19 cellular contexts compared by ENCODE assay signal in the genomic region with DNA sequence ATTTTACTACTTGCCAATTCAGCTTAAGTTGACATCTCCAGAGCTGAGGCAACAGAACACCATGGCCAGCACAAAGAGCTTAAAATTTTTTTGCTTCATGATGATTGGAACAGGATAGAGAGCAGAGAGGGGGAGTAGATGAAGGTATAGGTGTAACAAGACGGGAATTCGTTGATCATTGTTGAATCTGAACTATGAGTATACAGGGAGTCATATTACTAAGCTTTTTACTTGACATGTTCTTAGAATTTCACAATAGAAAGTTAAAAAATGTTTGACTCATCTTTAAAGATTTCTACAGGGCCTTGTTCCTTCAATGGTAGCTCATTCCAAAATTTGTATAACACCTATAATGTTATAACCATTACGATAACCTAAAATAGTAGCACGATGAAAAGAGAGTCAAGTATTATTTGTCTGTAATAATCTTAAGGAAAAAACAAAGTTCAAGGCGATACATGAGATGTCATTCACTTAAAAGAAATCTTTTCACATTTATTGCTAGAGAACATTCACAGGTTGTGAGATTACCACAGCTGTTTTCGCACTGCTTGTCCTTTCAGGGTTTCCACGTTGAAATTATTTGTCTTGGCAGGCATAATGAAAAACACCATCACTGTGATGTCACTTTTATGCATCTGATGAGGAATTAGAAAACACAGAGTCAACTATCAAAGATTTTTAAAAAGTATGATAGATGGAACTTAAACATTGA. TPM values are rescaled to one million over a fixed set of nuclear protein-coding genes. Genes with fewer than 3 reads are reported as not detected.
DNase-seq lines count a peak whose midpoint lies in the region; ATAC-seq, FAIRE-seq and TF ChIP-seq lines count a peak whose summit lies in the region.
"Had no signal": no experiment of that assay in that cellular context is flagged by ENCODE, and none has a peak within 500 bp of the region (broad histone marks: within the 10 kb centered on the region; RNA-seq: fewer than 3 reads in every experiment).

No MANE protein-coding gene starts in this region.

- intact Hi-C loops in right lobe of liver (cut with DNase I) = no loop called here

- H3K4me3 ChIP-seq in AG09309 (ENCODE audit: control insufficient read depth, low read depth, low read length) (no peak overlapping the region), bronchial epithelial cell (ENCODE audit: low read depth, low read length) (no peak overlapping the region), right lobe of liver (no peak overlapping the region), MG63 (no peak overlapping the region)
- H3K4me3 ChIP-seq: stomach had no signal

- TF ChIP-seq CTCF in AG09309 (IDR thresholded peaks at IDR 0.05; ENCODE audit: control insufficient read depth, insufficient read depth, low read depth, low read length, missing control alignments) = no peak
- TF ChIP-seq CTCF in bronchial epithelial cell (IDR thresholded peaks at IDR 0.05; ENCODE audit: insufficient read depth, low read length, severe bottlenecking) = no peak
- TF ChIP-seq CTCF in right lobe of liver (IDR thresholded peaks at IDR 0.05) = no peak
- no peak for TF ChIP-seq CTCF in omental fat pad (IDR thresholded peaks at IDR 0.05)

- DNase-seq in AG09309 (ENCODE audit: low read depth) (peak; percentile 5), HT1080 (ENCODE audit: low read depth) (peak; percentile 74), bronchial epithelial cell (ENCODE audit: low read depth) (peak; percentile 96), right lobe of liver (no peak), omental fat pad (ENCODE audit: low spot score) (no peak), MG63 (no peak)
- DNase-seq: activated CD8-positive, alpha-beta memory T cell treated with anti-CD3 and anti-CD28 coated beads, Interleukin-2, amount 10 ng/mL, durations not matched to agents 7 days and 5 days; HFFc6; midbrain; NCI-H187 treated with DMSO at 0.1 percent for 48 hours; stimulated activated CD4-positive, alpha-beta T cell treated with anti-CD3 and anti-CD28 coated beads, Interleukin-4, amount 100 ng/mL, for 1 hour; stomach had no signal

- ATAC-seq in right lobe of liver (peak; percentile 79 to 81 (median 81)), omental fat pad (ENCODE audit: low FRiP score) (no peak), HG02852 (IDR thresholded peaks at IDR 0.05; ENCODE audit: unreplicated experiment) (no peak), GM18870 (IDR thresholded peaks at IDR 0.05; ENCODE audit: unreplicated experiment) (no peak)
- ATAC-seq: activated CD8-positive, alpha-beta memory T cell treated with anti-CD3 and anti-CD28 coated beads, Interleukin-2, amount 10 ng/mL, durations not matched to agents 7 days and 5 days had no signal

- TF ChIP-seq POLR2A in right lobe of liver (IDR thresholded peaks at IDR 0.05) = no peak

- peaks cover 0 to 34% (median 12%) of the 10 kb centered on the region in 4 donors for H3K4me1 ChIP-seq in right lobe of liver
- H3K4me1 ChIP-seq: stomach had no signal

- H3K36me3 ChIP-seq in bronchial epithelial cell (ENCODE audit: control insufficient read depth, insufficient read depth, low read length) = no peaks in the 10 kb centered on the region
- H3K36me3 ChIP-seq in right lobe of liver = peaks cover 0 to 28% (median 2%) of the 10 kb centered on the region in 4 donors
- H3K36me3 ChIP-seq in MG63 = no peaks in the 10 kb centered on the region
- H3K36me3 ChIP-seq: stomach had no signal

- 46% methylated on average over 7 of the region's 7 CpGs for WGBS in right lobe of liver (ENCODE audit: insufficient coverage, low coverage, low lambda C conversion rate, missing lambda C conversion rate)

- H3K27ac ChIP-seq in right lobe of liver = peak overlapping the region in 2 of 3 donors; percentile 60 to 80
- H3K27ac ChIP-seq: KMS-11, stomach had no signal

- no peak for FAIRE-seq in bronchial epithelial cell (lab: Jason Lieb, UNC)

- H3K9me3 ChIP-seq in right lobe of liver (no peaks in the 10 kb centered on the region), MG63 (no peaks in the 10 kb centered on the region)
- H3K9me3 ChIP-seq: stomach had no signal

- H3K27me3 ChIP-seq in bronchial epithelial cell (ENCODE audit: control insufficient read depth, insufficient read depth, low read length) (no peaks in the 10 kb centered on the region), right lobe of liver (no peaks in the 10 kb centered on the region), MG63 (no peaks in the 10 kb centered on the region)
- H3K27me3 ChIP-seq: stomach had no signal

RNA-seq across cellular contexts. Expression of gene SPX, which starts 33.9 kb away (rescaled TPM):
- 0.07 and 1.2 TPM in 2 replicates for total RNA-seq in HT1080 (2014; rRNA removed; shearing (Covaris generic))
- polyA plus RNA-seq in HT1080 (2015; cell fraction: cytosol; rRNA removed) = 2.4 and 2.6 TPM in 2 replicates
- 0.64 and 1.0 TPM in 2 replicates for polyA plus RNA-seq in HT1080 (2015; cell fraction: nucleus; rRNA removed)
- 3.4 and 6.3 TPM in 2 replicates for total RNA-seq in bronchial epithelial cell
- total RNA-seq in right lobe of liver = 1 to 10 TPM in 2 of 6 experiments, under 1 TPM in 3, not detected in 1; 0.24 to 6.9 (median 0.56) TPM
- total RNA-seq in omental fat pad = 1 to 10 TPM in 2 of 4 donors, under 1 TPM in 2; 0.38 to 5.4 (median 1.3) TPM
- 1.1 and 6.6 TPM in 2 replicates for total RNA-seq in MG63 (2014; rRNA removed; shearing (Covaris generic); ENCODE audit: low replicate concordance)
- total RNA-seq: HFFc6, posterior vena cava had no signal

RNA-seq across cellular contexts. Expression of gene GYS2, which starts 44.6 kb away (rescaled TPM):
- total RNA-seq in HT1080 (2014; rRNA removed; shearing (Covaris generic)) = not detected in 2 replicates
- not detected in 2 replicates for polyA plus RNA-seq in HT1080 (2015; cell fraction: cytosol; rRNA removed)
- not detected in 2 replicates for polyA plus RNA-seq in HT1080 (2015; cell fraction: nucleus; rRNA removed)
- total RNA-seq in bronchial epithelial cell = 0.26 TPM in 1 of 2 replicates, not detected in the other
- 10 to 100 TPM; 28.4 to 72.4 (median 47.1) TPM for total RNA-seq in right lobe of liver
- total RNA-seq in omental fat pad = 1 to 10 TPM in 1 of 4 donors, under 1 TPM in 3; 0.13 to 2.0 (median 0.45) TPM
- not detected in 2 replicates for total RNA-seq in MG63 (2014; rRNA removed; shearing (Covaris generic); ENCODE audit: low replicate concordance)
- total RNA-seq: activated CD8-positive, alpha-beta memory T cell treated with anti-CD3 and anti-CD28 coated beads, Interleukin-2, amount 10 ng/mL, durations not matched to agents 7 days and 5 days; G401; HFFc6; OCI-LY7; posterior vena cava; stomach had no signal
- polyA plus RNA-seq: CD14-positive monocyte had no signal

RNA-seq across cellular contexts. Expression of gene GOLT1B, which starts 58.4 kb away (rescaled TPM):
- total RNA-seq in HT1080 (2014; rRNA removed; shearing (Covaris generic)) = 20.0 and 29.5 TPM in 2 replicates
- 48.5 and 63.6 TPM in 2 replicates for polyA plus RNA-seq in HT1080 (2015; cell fraction: cytosol; rRNA removed)
- polyA plus RNA-seq in HT1080 (2015; cell fraction: nucleus; rRNA removed) = 75.4 and 81.9 TPM in 2 replicates
- total RNA-seq in bronchial epithelial cell = 49.9 and 67.1 TPM in 2 replicates
- 10 to 100 TPM; 13.7 to 25.2 (median 18.1) TPM for total RNA-seq in right lobe of liver
- total RNA-seq in omental fat pad = 10 to 100 TPM; 22.0 to 39.0 (median 26.6) TPM
- 45.6 and 97.8 TPM in 2 replicates for total RNA-seq in MG63 (2014; rRNA removed; shearing (Covaris generic); ENCODE audit: low replicate concordance)

RNA-seq across cellular contexts. Expression of gene RECQL, which starts 58.6 kb away (rescaled TPM):
- 77.9 and 80.2 TPM in 2 replicates for total RNA-seq in HT1080 (2014; rRNA removed; shearing (Covaris generic))
- 61.1 and 79.6 TPM in 2 replicates for polyA plus RNA-seq in HT1080 (2015; cell fraction: cytosol; rRNA removed)
- polyA plus RNA-seq in HT1080 (2015; cell fraction: nucleus; rRNA removed) = 181 and 197 TPM in 2 replicates
- total RNA-seq in bronchial epithelial cell (38.5 and 46.6 TPM in 2 replicates), right lobe of liver (10 to 100 TPM in 4 of 6 experiments, 1 to 10 TPM in 2; 8.9 to 21.2 (median 13.1) TPM), omental fat pad (10 to 100 TPM; 28.7 to 41.6 (median 33.3) TPM)
- total RNA-seq in MG63 (2014; rRNA removed; shearing (Covaris generic); ENCODE audit: low replicate concordance) = 95.0 and 201 TPM in 2 replicates

Comparison
In these comparisons a context has a peak if more than half of its experiments do, and no peak if none do; other contexts are left out.
1. DNase-seq: peak in AG09309 (single experiment), HT1080 (single experiment) and bronchial epithelial cell (single experiment); none in right lobe of liver (0 of 3), omental fat pad (single experiment) and MG63 (single experiment).
2. ATAC-seq: peak in right lobe of liver (4 of 4); none in omental fat pad (single experiment), HG02852 (single experiment) and GM18870 (single experiment).
3. RNA of gene GYS2, which starts 44.6 kb away (total RNA-seq): 28.4 to 72.4 TPM in right lobe of liver; 0.13 to 2.0 TPM in omental fat pad, not detected in HT1080, 0.26 TPM in bronchial epithelial cell and not detected in MG63; every median in the first group is over 4 times any median in the second.